Comparison of ENCODE assay signal across 12 cellular contexts in the genomic region with DNA sequence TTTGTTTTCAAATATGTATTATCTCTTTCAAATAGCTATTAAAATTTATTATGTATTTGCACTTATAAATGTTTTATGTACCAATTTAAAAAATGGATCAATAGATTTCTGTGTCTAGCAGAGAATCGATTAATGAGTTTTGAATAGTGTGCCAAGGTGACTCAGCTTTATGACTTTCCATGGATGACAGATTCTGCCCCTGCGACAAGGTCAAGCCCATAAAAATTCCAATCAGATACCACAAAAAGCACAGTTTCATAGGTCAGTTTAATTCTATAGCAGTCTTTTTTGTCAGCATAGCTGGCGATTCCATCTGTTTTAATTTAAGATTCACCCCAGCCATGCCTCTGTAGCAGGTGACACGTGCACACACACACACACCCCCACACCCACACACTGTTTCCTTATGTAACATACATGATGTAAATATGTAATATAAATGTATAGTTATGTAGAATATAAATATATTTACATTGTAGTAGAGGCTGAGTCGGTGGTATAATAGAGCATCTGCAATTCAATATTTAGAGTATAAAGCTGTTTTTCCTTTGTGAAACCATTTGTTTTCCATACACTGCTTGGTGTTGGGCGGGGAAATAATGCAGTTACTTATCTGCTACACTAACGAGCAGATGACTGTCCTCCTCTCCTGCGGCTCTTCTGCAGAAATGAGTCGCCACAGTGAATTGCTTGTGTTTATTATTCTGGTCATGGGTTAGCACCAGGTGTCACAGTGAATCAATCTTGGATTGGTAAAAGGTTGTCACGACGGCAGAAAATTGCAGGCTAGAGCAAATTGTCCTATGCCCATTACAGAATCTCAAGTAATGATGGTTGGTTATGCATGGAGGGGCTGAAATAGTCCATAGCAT.
DNase-seq lines count a peak whose midpoint lies in the region; ATAC-seq and TF ChIP-seq lines count a peak whose summit lies in the region.
"Had no signal": no experiment of that assay in that cellular context is flagged by ENCODE, and none has a peak within 500 bp of the region (broad histone marks: within the 10 kb centered on the region; RNA-seq: fewer than 3 reads in every experiment).

No MANE protein-coding gene starts in this region.

- H3K4me1 Mint-ChIP-seq in nephron progenitor cell = peaks cover 78% of the 10 kb centered on the region

- no peak for ATAC-seq in HG03571 (IDR thresholded peaks at IDR 0.05; ENCODE audit: unreplicated experiment)

- no peak for TF ChIP-seq CTCF in nephron progenitor cell (IDR thresholded peaks at IDR 0.05)

- no peaks in the 10 kb centered on the region for H3K9me3 Mint-ChIP-seq in nephron progenitor cell
- H3K9me3 Mint-ChIP-seq: activated T-helper 1 cell treated with anti-CD3 and anti-CD28 coated beads, Interleukin-12 subunit alpha, Interleukin-12 subunit beta, Interleukin-2, Interleukin-4 antibody, amounts not matched to agents 30 ng/mL and 10 ng/mL and 1 ng/mL, durations not matched to agents 14 hours and 24 hours and 36 hours; dendritic cell treated with granulocyte-macrophage colony-stimulating factor and Interleukin-4, amounts not matched to agents 40 ng/mL and 50 ng/mL, for 4 days had no signal

- H3K27me3 Mint-ChIP-seq in nephron progenitor cell (ENCODE audit: low read depth, poor library complexity) = no peaks in the 10 kb centered on the region
- H3K27me3 Mint-ChIP-seq: dendritic cell treated with granulocyte-macrophage colony-stimulating factor and Interleukin-4, amounts not matched to agents 40 ng/mL and 50 ng/mL, for 4 days had no signal

- H3K27ac Mint-ChIP-seq in nephron progenitor cell = peak overlapping the region; percentile 75
- H3K27ac Mint-ChIP-seq: activated T-helper 1 cell treated with anti-CD3 and anti-CD28 coated beads, Interleukin-12 subunit alpha, Interleukin-12 subunit beta, Interleukin-2, Interleukin-4 antibody, amounts not matched to agents 30 ng/mL and 10 ng/mL and 1 ng/mL, durations not matched to agents 14 hours and 24 hours and 36 hours; dendritic cell treated with granulocyte-macrophage colony-stimulating factor and Interleukin-4, amounts not matched to agents 40 ng/mL and 50 ng/mL, for 4 days had no signal

- H3K36me3 Mint-ChIP-seq in nephron progenitor cell (ENCODE audit: low read depth) = no peaks in the 10 kb centered on the region

- DNase-seq in EH (ENCODE audit: low read depth) (peak; percentile 71), NCI-H187 (lab: John Stamatoyannopoulos, UW) (peak; percentile 53 to 86), amniotic stem cell (lab: John Stamatoyannopoulos, UW) (peak; percentile 8), nephron progenitor cell (peak; percentile 25), NCI-H1048 (lab: John Stamatoyannopoulos, UW) (no peak), hippocampal formation (lab: John Stamatoyannopoulos, UW) (no peak)
- DNase-seq in activated T-cell treated with anti-CD3 and anti-CD28 coated beads, Interleukin-2, amount 50 U/mL, for 1 hour = no peak
- DNase-seq: GF-D8; stimulated activated CD8-positive, alpha-beta memory T cell treated with anti-CD3 and anti-CD28 coated beads, Interleukin-4, amount 100 ng/mL, for 48 hours had no signal

- no peak overlapping the region for H3K4me3 Mint-ChIP-seq in nephron progenitor cell
- H3K4me3 Mint-ChIP-seq: activated T-helper 1 cell treated with anti-CD3 and anti-CD28 coated beads, Interleukin-12 subunit alpha, Interleukin-12 subunit beta, Interleukin-2, Interleukin-4 antibody, amounts not matched to agents 30 ng/mL and 10 ng/mL and 1 ng/mL, durations not matched to agents 14 hours and 24 hours and 36 hours; dendritic cell treated with granulocyte-macrophage colony-stimulating factor and Interleukin-4, amounts not matched to agents 40 ng/mL and 50 ng/mL, for 4 days had no signal

Comparison
In these comparisons a context has a peak if more than half of its experiments do, and no peak if none do; other contexts are left out.
1. DNase-seq: peak in EH (single experiment), NCI-H187 (2 of 2), amniotic stem cell (single experiment) and nephron progenitor cell (single experiment); none in NCI-H1048 (single experiment), activated T-cell treated with anti-CD3 and anti-CD28 coated beads, Interleukin-2, amount 50 U/mL, for 1 hour (single experiment) and hippocampal formation (0 of 2).